13 cellular contexts compared by ENCODE assay signal in the genomic region with DNA sequence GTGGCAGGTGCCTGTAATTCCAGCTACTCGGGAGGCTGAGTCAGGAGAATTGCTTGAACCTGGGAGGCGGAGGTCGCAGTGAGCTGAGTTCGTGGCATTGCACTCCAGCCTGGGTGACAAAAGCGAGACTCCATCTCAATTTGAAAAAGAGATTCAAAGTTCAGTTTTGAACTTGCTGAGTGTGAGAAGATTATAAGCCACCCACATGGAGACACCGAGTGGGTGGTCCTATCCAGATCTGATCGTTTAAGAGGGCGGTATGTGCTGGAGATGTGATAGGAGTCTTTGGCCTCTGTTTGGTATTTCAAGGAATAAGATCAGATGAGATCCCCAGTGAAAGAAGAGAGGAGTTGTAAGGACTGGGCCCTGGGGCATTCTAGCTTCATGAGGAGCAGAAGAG.
"Had no signal": no experiment of that assay in that cellular context is flagged by ENCODE, and none has a peak within 500 bp of the region (broad histone marks: within the 10 kb centered on the region; RNA-seq: fewer than 3 reads in every experiment).

No MANE protein-coding gene starts in this region.

- H3K4me3 Mint-ChIP-seq: activated B cell treated with CpG ODN at 0.5 μM for 24 hours; activated CD8-positive, alpha-beta memory T cell treated with anti-CD3 and anti-CD28 coated beads, Interleukin-2, amount 10 ng/mL, durations not matched to agents 7 days and 5 days; activated naive CD8-positive, alpha-beta T cell had no signal

- DNase-seq: activated B cell treated with CpG ODN at 0.5 μM for 24 hours; activated CD8-positive, alpha-beta memory T cell treated with anti-CD3 and anti-CD28 coated beads, Interleukin-2, amount 10 ng/mL, durations not matched to agents 7 days and 5 days; effector CD8-positive, alpha-beta T cell; left lung; retina; SK-N-SH; stimulated activated CD4-positive, alpha-beta T cell treated with anti-CD3 and anti-CD28 coated beads, Interleukin-4, amount 100 ng/mL, for 4 hours; T-helper 2 cell; trophoblast cell had no signal

- ATAC-seq: activated CD8-positive, alpha-beta memory T cell treated with anti-CD3 and anti-CD28 coated beads, Interleukin-2, amount 10 ng/mL, durations not matched to agents 7 days and 5 days; gastroesophageal sphincter; left lung; pancreas; Right ventricle myocardium inferior had no signal

- H3K27me3 Mint-ChIP-seq: activated CD8-positive, alpha-beta memory T cell treated with anti-CD3 and anti-CD28 coated beads, Interleukin-2, amount 10 ng/mL, durations not matched to agents 7 days and 5 days; activated naive CD8-positive, alpha-beta T cell had no signal

- H3K9me3 Mint-ChIP-seq: activated B cell treated with CpG ODN at 0.5 μM for 24 hours had no signal

- H3K27ac Mint-ChIP-seq: activated B cell treated with CpG ODN at 0.5 μM for 24 hours; activated CD8-positive, alpha-beta memory T cell treated with anti-CD3 and anti-CD28 coated beads, Interleukin-2, amount 10 ng/mL, durations not matched to agents 7 days and 5 days; activated naive CD8-positive, alpha-beta T cell had no signal
